In the genomic region with DNA sequence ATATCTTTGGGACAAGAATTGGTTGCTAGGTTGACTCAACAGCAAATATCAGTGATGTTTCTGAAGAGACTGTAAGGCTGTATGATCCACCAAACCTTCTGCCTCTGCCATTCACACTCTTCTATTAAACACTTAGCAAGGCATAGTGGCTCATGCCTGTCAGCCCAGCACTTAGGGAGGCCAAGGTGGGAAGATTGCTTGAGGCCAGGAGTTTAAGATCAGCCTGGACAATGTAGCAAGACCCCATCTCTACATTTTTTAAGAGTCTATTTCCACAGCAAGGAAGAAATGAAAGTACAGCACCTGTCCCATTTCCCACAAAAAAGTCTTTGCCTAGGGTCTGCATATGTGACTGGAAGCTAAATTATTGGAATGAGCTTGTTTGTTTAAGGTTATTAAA, we compare ENCODE assay signal across 1 cellular context.
TF ChIP-seq lines count a peak whose summit lies in the region.

No MANE protein-coding gene starts in this region.

TF ChIP-seq in HEK293, 187 proteins besides CTCF, POLR2A, EP300 and RAD21 (continued from another document):
- no peak for TF ChIP-seq GLI4 (tag by site-specific recombination; IDR thresholded peaks at IDR 0.05)
